Comparison of ENCODE assay signal across 21 cellular contexts in the genomic region with DNA sequence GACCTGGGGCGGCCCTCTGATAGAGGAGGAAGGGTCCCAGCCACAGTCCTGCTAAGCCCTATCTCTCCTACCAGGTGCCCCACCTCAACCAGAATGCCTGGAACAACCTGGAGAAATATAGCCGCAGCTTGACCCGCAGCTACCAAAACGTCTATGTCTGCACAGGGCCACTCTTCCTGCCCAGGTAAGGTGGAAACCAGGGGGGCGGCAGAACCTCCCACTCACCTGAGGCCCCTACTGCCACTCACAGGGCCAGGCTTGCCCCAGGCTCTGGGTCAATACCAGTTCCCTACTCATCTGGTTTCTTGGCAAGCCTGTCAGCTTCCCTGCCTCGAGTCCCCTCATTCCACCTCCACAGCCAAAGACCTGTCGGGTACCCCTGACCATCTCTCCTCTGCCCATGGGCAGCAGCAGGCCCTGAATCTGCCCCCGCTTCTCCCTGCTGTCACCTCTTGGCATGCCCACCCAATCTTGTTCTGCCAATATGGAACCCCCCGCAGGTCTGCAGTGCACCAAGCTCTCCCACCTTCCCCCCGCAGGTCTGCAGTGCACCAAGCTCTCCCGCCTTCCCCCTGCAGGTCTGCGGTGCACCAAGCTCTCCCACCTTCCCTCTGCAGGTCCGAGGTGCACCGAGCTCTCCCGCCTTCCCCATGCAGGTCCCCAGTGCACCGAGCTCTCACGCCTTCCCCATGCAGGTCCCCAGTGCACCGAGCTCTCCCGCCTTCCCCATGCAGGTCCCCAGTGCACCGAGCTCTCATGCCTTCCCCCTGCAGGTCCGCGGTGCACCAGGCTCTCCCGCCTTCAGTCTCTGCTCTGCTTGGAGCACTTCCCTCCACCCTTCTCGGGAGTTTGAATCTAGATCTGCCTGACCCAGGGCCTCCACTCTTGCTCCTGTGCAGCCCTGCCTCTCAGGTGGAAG. TPM values are rescaled to one million over a fixed set of nuclear protein-coding genes. Genes with fewer than 3 reads are reported as not detected.
DNase-seq lines count a peak whose midpoint lies in the region; ATAC-seq lines count a peak whose summit lies in the region.
"Had no signal": no experiment of that assay in that cellular context is flagged by ENCODE, and none has a peak within 500 bp of the region (broad histone marks: within the 10 kb centered on the region; RNA-seq: fewer than 3 reads in every experiment).

No MANE protein-coding gene starts in this region.

- peaks cover 0 to 70% (median 62%) of the 10 kb centered on the region in 11 experiments; a peak in 19 of 22 replicates for H4K20me1 ChIP-seq in BLaER1 treated with 17β-estradiol and CSF1 and Interleukin-3, amounts not matched to agents 10 nM and 100 nM

- H3K4me2 ChIP-seq in BLaER1 treated with 17β-estradiol and CSF1 and Interleukin-3, amounts not matched to agents 10 nM and 100 nM: peak overlapping the region in 10 of 11 experiments; percentile 87 to 100 (median 98); a peak in 12 of 22 replicates

- 0 out of 22 replicates have a peak overlapping the region, but pooled peaks of 1 of the 11 experiments have one; percentile 89 for H3K9ac ChIP-seq in BLaER1 treated with 17β-estradiol and CSF1 and Interleukin-3, amounts not matched to agents 10 nM and 100 nM

- no peaks in the 10 kb centered on the region for H3K27me3 Mint-ChIP-seq in T-helper 1 cell treated with Interleukin-12 subunit alpha and Interleukin-12 subunit beta and Interleukin-4 antibody, amounts not matched to agents 30 μg/mL and 1 μg/mL, for 36 hours (ENCODE audit: low read depth)
- H3K27me3 Mint-ChIP-seq in activated CD4-positive, alpha-beta memory T cell treated with anti-CD3 and anti-CD28 coated beads for 36 hours: no peaks in the 10 kb centered on the region
- no peaks in the 10 kb centered on the region for H3K27me3 Mint-ChIP-seq in naive thymus-derived CD8-positive, alpha-beta T cell

- ATAC-seq in naive thymus-derived CD8-positive, alpha-beta T cell: no peak
- ATAC-seq: pancreas had no signal

- H3K4me1 ChIP-seq in BLaER1 treated with 17β-estradiol and CSF1 and Interleukin-3, amounts not matched to agents 10 nM and 100 nM: peaks cover 16 to 29% (median 19%) of the 10 kb centered on the region in 10 experiments

- peaks cover 5% of the 10 kb centered on the region for H3K4me1 Mint-ChIP-seq in T-helper 1 cell treated with Interleukin-12 subunit alpha and Interleukin-12 subunit beta and Interleukin-4 antibody, amounts not matched to agents 30 μg/mL and 1 μg/mL, for 36 hours (ENCODE audit: low read depth)
- peaks cover 17% of the 10 kb centered on the region for H3K4me1 Mint-ChIP-seq in activated CD4-positive, alpha-beta memory T cell treated with anti-CD3 and anti-CD28 coated beads for 36 hours (ENCODE audit: low read depth)
- H3K4me1 Mint-ChIP-seq in naive thymus-derived CD8-positive, alpha-beta T cell: peaks cover 6 to 29% (median 23%) of the 10 kb centered on the region in 4 donors

- no peak overlapping the region for H3K27ac Mint-ChIP-seq in T-helper 1 cell treated with Interleukin-12 subunit alpha and Interleukin-12 subunit beta and Interleukin-4 antibody, amounts not matched to agents 30 μg/mL and 1 μg/mL, for 36 hours
- no peak overlapping the region for H3K27ac Mint-ChIP-seq in activated CD4-positive, alpha-beta memory T cell treated with anti-CD3 and anti-CD28 coated beads for 36 hours
- peak overlapping the region in 9 of 10 donors; percentile 15 to 84 (median 60) for H3K27ac Mint-ChIP-seq in naive thymus-derived CD8-positive, alpha-beta T cell
- H3K27ac Mint-ChIP-seq: CD14-positive monocyte, mesothelial cell of epicardium had no signal

- POLR2A ChIA-PET in activated CD4-positive, alpha-beta memory T cell treated with anti-CD3 and anti-CD28 coated beads for 36 hours (lab: Charles Lee): interaction anchor here (1.5 kb wide), 1 partner anchor 79 kb away, joined by 3 read pairs; no protein-coding TSS in a partner anchor
- POLR2A ChIA-PET in naive thymus-derived CD8-positive, alpha-beta T cell (lab: Charles Lee): interaction anchor here (3.7 kb wide), 1 partner anchor 9 kb away, joined by 38 read pairs; a partner anchor contains a TSS

- intact Hi-C loops in activated CD4-positive, alpha-beta memory T cell treated with anti-CD3 and anti-CD28 coated beads for 36 hours (cut with micrococcal nuclease): no loop called here

- H3K27ac ChIP-seq in BLaER1 treated with 17β-estradiol and CSF1 and Interleukin-3, amounts not matched to agents 10 nM and 100 nM: no peak overlapping the region
- H3K27ac ChIP-seq: adrenal gland, pancreas, tibial nerve had no signal

- H3K4me3 Mint-ChIP-seq in T-helper 1 cell treated with Interleukin-12 subunit alpha and Interleukin-12 subunit beta and Interleukin-4 antibody, amounts not matched to agents 30 μg/mL and 1 μg/mL, for 36 hours: peak overlapping the region; percentile 17
- H3K4me3 Mint-ChIP-seq in activated CD4-positive, alpha-beta memory T cell treated with anti-CD3 and anti-CD28 coated beads for 36 hours: peak overlapping the region; percentile 12
- peak overlapping the region; percentile 15 to 89 (median 44) for H3K4me3 Mint-ChIP-seq in naive thymus-derived CD8-positive, alpha-beta T cell
- H3K4me3 Mint-ChIP-seq: CD14-positive monocyte had no signal

- H3K36me3 Mint-ChIP-seq in T-helper 1 cell treated with Interleukin-12 subunit alpha and Interleukin-12 subunit beta and Interleukin-4 antibody, amounts not matched to agents 30 μg/mL and 1 μg/mL, for 36 hours (ENCODE audit: low read depth): peaks cover 13% of the 10 kb centered on the region
- H3K36me3 Mint-ChIP-seq in activated CD4-positive, alpha-beta memory T cell treated with anti-CD3 and anti-CD28 coated beads for 36 hours: peaks cover 7% of the 10 kb centered on the region
- peaks cover 0 to 30% (median 3%) of the 10 kb centered on the region in 3 donors for H3K36me3 Mint-ChIP-seq in naive thymus-derived CD8-positive, alpha-beta T cell

- H3K36me3 ChIP-seq in BLaER1 treated with 17β-estradiol and CSF1 and Interleukin-3, amounts not matched to agents 10 nM and 100 nM: peaks cover 49 to 63% (median 54%) of the 10 kb centered on the region in 11 experiments

- no peaks in the 10 kb centered on the region for H3K9me3 ChIP-seq in BLaER1 treated with 17β-estradiol and CSF1 and Interleukin-3, amounts not matched to agents 10 nM and 100 nM (replicated peaks in 1 of 11)
- H3K9me3 ChIP-seq: adrenal gland, pancreas, tibial nerve had no signal

- DNase-seq in T-helper 1 cell (no peak), NCI-H345 (lab: John Stamatoyannopoulos, UW) (no peak), DMS79 treated with DMSO at 0.1 percent for 48 hours (lab: John Stamatoyannopoulos, UW) (no peak), GM19240 (ENCODE audit: insufficient read length, low spot score) (no peak)
- no peak for DNase-seq in activated CD4-positive, alpha-beta memory T cell treated with anti-CD3 and anti-CD28 coated beads for 36 hours
- no peak for DNase-seq in naive thymus-derived CD8-positive, alpha-beta T cell
- DNase-seq: adrenal gland; effector memory CD4-positive, alpha-beta T cell; GOT3; Kasumi-1; NCI-H1417; NCI-H2171; NCI-H82; pancreas; stimulated activated CD4-positive, alpha-beta T cell treated with anti-CD3 and anti-CD28 coated beads, Interleukin-2, amount 100 ng/mL, for 48 hours; stimulated activated CD8-positive, alpha-beta memory T cell treated with anti-CD3 and anti-CD28 coated beads, Interleukin-4, amount 100 ng/mL, for 48 hours had no signal

- CTCF ChIA-PET in activated CD4-positive, alpha-beta memory T cell treated with anti-CD3 and anti-CD28 coated beads for 36 hours (lab: Charles Lee): interaction anchor here (0.6 kb wide), 1 partner anchor 13 kb away, joined by 3 read pairs; no protein-coding TSS in a partner anchor

- no peaks in the 10 kb centered on the region for H3K27me3 ChIP-seq in BLaER1 treated with 17β-estradiol and CSF1 and Interleukin-3, amounts not matched to agents 10 nM and 100 nM
- H3K27me3 ChIP-seq: adrenal gland, pancreas, tibial nerve had no signal

- H3K4me3 ChIP-seq in BLaER1 treated with 17β-estradiol and CSF1 and Interleukin-3, amounts not matched to agents 10 nM and 100 nM: no peak overlapping the region
- H3K4me3 ChIP-seq: adrenal gland, tibial nerve had no signal

- H3K9me3 Mint-ChIP-seq in T-helper 1 cell treated with Interleukin-12 subunit alpha and Interleukin-12 subunit beta and Interleukin-4 antibody, amounts not matched to agents 30 μg/mL and 1 μg/mL, for 36 hours: no peaks in the 10 kb centered on the region
- H3K9me3 Mint-ChIP-seq in activated CD4-positive, alpha-beta memory T cell treated with anti-CD3 and anti-CD28 coated beads for 36 hours: no peaks in the 10 kb centered on the region
- H3K9me3 Mint-ChIP-seq in naive thymus-derived CD8-positive, alpha-beta T cell: no peaks in the 10 kb centered on the region
- H3K9me3 Mint-ChIP-seq: mesothelial cell of epicardium had no signal

RNA-seq across cellular contexts. Expression of a gene that starts 2.6 kb away (rescaled TPM):
- 10 to 100 TPM; 13.8 to 14.2 TPM for total RNA-seq in activated CD4-positive, alpha-beta memory T cell treated with anti-CD3 and anti-CD28 coated beads for 36 hours
- 10 to 100 TPM; 15.0 to 15.8 TPM for total RNA-seq in naive thymus-derived CD8-positive, alpha-beta T cell
- 10 to 100 TPM; 16.3 to 34.0 (median 19.0) TPM for polyA plus RNA-seq in naive thymus-derived CD8-positive, alpha-beta T cell

RNA-seq across cellular contexts. Expression of a gene that starts 8.7 kb away (rescaled TPM):
- 10 to 100 TPM; 89.2 to 94.2 TPM for total RNA-seq in activated CD4-positive, alpha-beta memory T cell treated with anti-CD3 and anti-CD28 coated beads for 36 hours
- 10 to 100 TPM; 60.4 to 67.1 TPM for total RNA-seq in naive thymus-derived CD8-positive, alpha-beta T cell
- polyA plus RNA-seq in naive thymus-derived CD8-positive, alpha-beta T cell: 10 to 100 TPM; 46.7 to 55.6 (median 50.0) TPM

RNA-seq across cellular contexts. Expression of a gene that starts 33.9 kb away (rescaled TPM):
- total RNA-seq in activated CD4-positive, alpha-beta memory T cell treated with anti-CD3 and anti-CD28 coated beads for 36 hours: 10 to 100 TPM; 14.6 to 14.9 TPM
- total RNA-seq in naive thymus-derived CD8-positive, alpha-beta T cell: 10 to 100 TPM; 29.9 to 36.3 TPM
- 10 to 100 TPM; 20.2 to 34.8 (median 22.2) TPM for polyA plus RNA-seq in naive thymus-derived CD8-positive, alpha-beta T cell

RNA-seq across cellular contexts. Expression of a gene that starts 49.2 kb away (rescaled TPM):
- 10 to 100 TPM; 16.2 to 18.0 TPM for total RNA-seq in activated CD4-positive, alpha-beta memory T cell treated with anti-CD3 and anti-CD28 coated beads for 36 hours
- total RNA-seq in naive thymus-derived CD8-positive, alpha-beta T cell: 10 to 100 TPM; 49.1 to 50.3 TPM
- 10 to 100 TPM; 34.7 to 46.9 (median 45.7) TPM for polyA plus RNA-seq in naive thymus-derived CD8-positive, alpha-beta T cell

Comparison
In these comparisons a context has a peak if more than half of its experiments do, and no peak if none do; other contexts are left out.
1. H3K27ac Mint-ChIP-seq: peak in naive thymus-derived CD8-positive, alpha-beta T cell (9 of 10); none in T-helper 1 cell treated with Interleukin-12 subunit alpha and Interleukin-12 subunit beta and Interleukin-4 antibody, amounts not matched to agents 30 μg/mL and 1 μg/mL, for 36 hours (single experiment) and activated CD4-positive, alpha-beta memory T cell treated with anti-CD3 and anti-CD28 coated beads for 36 hours (single experiment).
2. Peak in every context shown above with its lines, with median percentiles within 50 percentile points of each other: H3K4me3 Mint-ChIP-seq.